In genomic region chr14:96962337-96962736, GRCh38 we compare ENCODE assay signal across 9 cellular contexts.
DNase-seq lines count a peak whose midpoint lies in the region; ATAC-seq and TF ChIP-seq lines count a peak whose summit lies in the region.
"Had no signal": no experiment of that assay in that cellular context is flagged by ENCODE, and none has a peak within 500 bp of the region (broad histone marks: within the 10 kb centered on the region; RNA-seq: fewer than 3 reads in every experiment).

No MANE protein-coding gene starts in this region.

- H3K27me3 ChIP-seq in neutrophil = no peaks in the 10 kb centered on the region

- H3K4me3 Mint-ChIP-seq in activated T-cell treated with anti-CD3 and anti-CD28 coated beads, Interleukin-2, amount 50 U/mL, for 4 hours = peak overlapping the region; percentile 44
- H3K4me3 Mint-ChIP-seq in progenitor cell of endocrine pancreas (ENCODE audit: low read depth) = no peak overlapping the region

- no peaks in the 10 kb centered on the region for H3K9me3 ChIP-seq in neutrophil

- peak overlapping the region; percentile 93 for H3K27ac ChIP-seq in neutrophil

- peaks cover 4% of the 10 kb centered on the region for H3K36me3 Mint-ChIP-seq in activated T-cell treated with anti-CD3 and anti-CD28 coated beads, Interleukin-2, amount 50 U/mL, for 4 hours (ENCODE audit: insufficient read depth)
- peaks cover 1% of the 10 kb centered on the region for H3K36me3 Mint-ChIP-seq in progenitor cell of endocrine pancreas (ENCODE audit: insufficient read depth)

- H3K27me3 Mint-ChIP-seq in activated T-cell treated with anti-CD3 and anti-CD28 coated beads, Interleukin-2, amount 50 U/mL, for 4 hours (ENCODE audit: low read depth) = no peaks in the 10 kb centered on the region
- H3K27me3 Mint-ChIP-seq in progenitor cell of endocrine pancreas = no peaks in the 10 kb centered on the region

- peaks cover 48 to 53% of the 10 kb centered on the region in 2 experiments for H3K4me1 ChIP-seq in neutrophil (ENCODE audit: control insufficient read depth in 1 of 2, insufficient read depth in 1 of 2, low read depth in 1 of 2, low read length in 1 of 2)

- peak overlapping the region; percentile 46 to 52 for H3K4me3 ChIP-seq in neutrophil (ENCODE audit: low read depth in 1 of 2, low read length in 1 of 2)

- peaks cover 8% of the 10 kb centered on the region for H3K9me3 Mint-ChIP-seq in activated T-cell treated with anti-CD3 and anti-CD28 coated beads, Interleukin-2, amount 50 U/mL, for 4 hours
- peaks cover 6% of the 10 kb centered on the region for H3K9me3 Mint-ChIP-seq in progenitor cell of endocrine pancreas (ENCODE audit: low read depth)

- TF ChIP-seq CTCF in neutrophil (IDR thresholded peaks at IDR 0.05) = no peak
- TF ChIP-seq CTCF in progenitor cell of endocrine pancreas (IDR thresholded peaks at IDR 0.05; ENCODE audit: unreplicated experiment) = no peak

- DNase-seq in KG1 (lab: John Stamatoyannopoulos, UW) = peak; percentile 21
- no peak for DNase-seq in activated T-cell treated with anti-CD3 and anti-CD28 coated beads, Interleukin-2, amount 50 U/mL, for 4 hours
- no peak for DNase-seq in SK-N-DZ (ENCODE audit: low spot score)
- DNase-seq in progenitor cell of endocrine pancreas (ENCODE audit: low spot score, unreplicated experiment) = no peak
- DNase-seq: H7; stimulated activated CD4-positive, alpha-beta T cell treated with anti-CD3 and anti-CD28 coated beads, Interleukin-1b, Interleukin-23, amount 100 ng/mL, for 48 hours had no signal

- no peak overlapping the region for H3K27ac Mint-ChIP-seq in progenitor cell of endocrine pancreas

- H3K4me1 Mint-ChIP-seq in activated T-cell treated with anti-CD3 and anti-CD28 coated beads, Interleukin-2, amount 50 U/mL, for 4 hours (ENCODE audit: low read depth) = peaks cover 58% of the 10 kb centered on the region
- no peaks in the 10 kb centered on the region for H3K4me1 Mint-ChIP-seq in progenitor cell of endocrine pancreas (ENCODE audit: low read depth)

- no peaks in the 10 kb centered on the region for H3K36me3 ChIP-seq in neutrophil

- ATAC-seq in GM19351 (IDR thresholded peaks at IDR 0.05; ENCODE audit: unreplicated experiment) (peak; percentile 66), HG03432 (IDR thresholded peaks at IDR 0.05; ENCODE audit: unreplicated experiment) (no peak)
- ATAC-seq in activated T-cell treated with anti-CD3 and anti-CD28 coated beads, Interleukin-2, amount 50 U/mL, for 4 hours = peak; percentile 63 to 76
